In the genomic region with DNA sequence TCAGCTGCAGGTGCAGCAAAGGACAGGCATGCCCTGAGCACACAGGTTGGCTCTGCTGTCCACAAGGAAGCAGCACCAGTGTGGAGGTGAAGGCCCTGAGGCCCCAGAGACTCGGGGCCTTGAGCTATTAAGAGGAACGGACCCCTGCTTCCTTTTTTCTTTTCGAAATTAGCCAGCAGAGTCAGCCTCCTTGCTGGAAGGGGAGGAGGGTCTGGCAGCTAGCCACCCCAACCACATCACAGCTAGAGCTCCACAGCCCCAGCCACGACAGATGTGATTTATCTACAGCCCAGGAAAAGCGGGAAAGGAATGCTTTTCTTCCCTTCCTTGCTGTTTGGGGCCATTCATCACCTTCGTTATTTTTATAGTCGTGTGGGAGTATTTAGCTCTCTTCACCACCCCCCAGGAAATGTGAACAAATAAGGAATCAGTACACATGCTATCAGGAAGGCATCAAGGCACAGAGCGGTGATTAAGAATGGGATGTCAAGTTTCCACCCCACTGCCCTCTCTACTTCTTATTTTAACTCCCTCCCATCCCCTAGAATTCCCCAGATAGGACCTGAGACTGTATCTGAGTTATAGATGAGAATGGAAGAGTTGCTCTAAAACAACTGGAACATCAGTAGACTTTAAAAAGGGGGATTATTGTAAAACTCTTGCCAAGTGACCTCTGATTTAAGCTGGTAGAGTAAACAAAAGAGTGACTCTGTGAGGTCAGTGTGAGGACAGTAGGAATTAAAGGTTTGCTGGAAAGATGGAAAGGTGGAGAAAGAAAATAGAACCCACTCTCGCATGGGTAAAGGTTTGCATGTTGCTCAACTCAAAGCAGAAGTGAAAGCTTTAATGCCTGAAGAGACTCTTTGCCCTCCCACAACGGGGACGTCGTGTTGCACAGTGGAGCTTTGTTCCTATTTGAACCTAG, we compare ENCODE assay signal across 14 cellular contexts.
A peak's percentile ranks its signal among the peaks of the same experiment; 100 is the strongest.
DNase-seq lines count a peak whose midpoint lies in the region; ATAC-seq, FAIRE-seq and TF ChIP-seq lines count a peak whose summit lies in the region.
"Had no signal": no experiment of that assay in that cellular context is flagged by ENCODE, and none has a peak within 500 bp of the region (broad histone marks: within the 10 kb centered on the region; RNA-seq: fewer than 3 reads in every experiment).

No MANE protein-coding gene starts in this region.

- no peak overlapping the region for H3K4me3 Mint-ChIP-seq in chondrocyte (ENCODE audit: unreplicated experiment)
- H3K4me3 Mint-ChIP-seq: naive thymus-derived CD4-positive, alpha-beta T cell; stimulated activated memory B cell treated with anti-CD40 and anti-IgM and Interleukin-4, amounts not matched to agents 10 μg/mL and 1 μg/mL and 100 μg/mL, for 72 hours had no signal

- peak; percentile 60 for ATAC-seq in GM18519 (IDR thresholded peaks at IDR 0.05; ENCODE audit: low FRiP score, unreplicated experiment)
- peak; percentile 72 for ATAC-seq in GM21423 (IDR thresholded peaks at IDR 0.05; ENCODE audit: unreplicated experiment)
- ATAC-seq in HG03139 (IDR thresholded peaks at IDR 0.05; ENCODE audit: unreplicated experiment) = peak; percentile 43
- no peak for ATAC-seq in HG03457 (IDR thresholded peaks at IDR 0.05; ENCODE audit: unreplicated experiment)
- no peak for ATAC-seq in activated naive CD4-positive, alpha-beta T cell treated with anti-CD3 and anti-CD28 coated beads, Interleukin-2, amount 50 U/mL, for 72 hours
- ATAC-seq: naive thymus-derived CD4-positive, alpha-beta T cell; stimulated activated memory B cell treated with anti-CD40 and anti-IgM and Interleukin-4, amounts not matched to agents 10 μg/mL and 1 μg/mL and 100 μg/mL, for 72 hours had no signal

- H3K27me3 Mint-ChIP-seq in chondrocyte (ENCODE audit: low read depth) = no peaks in the 10 kb centered on the region

- DNase-seq in medulla oblongata (ENCODE audit: extremely low spot score) = peak; percentile 45
- no peak for DNase-seq in D721Med (ENCODE audit: insufficient read length, low spot score)
- DNase-seq in chondrocyte (ENCODE audit: low spot score) = no peak
- DNase-seq in activated naive CD4-positive, alpha-beta T cell treated with anti-CD3 and anti-CD28 coated beads, Interleukin-2, amount 50 U/mL, for 72 hours (ENCODE audit: low spot score in 2 of 2) = no peak
- DNase-seq: brain microvascular endothelial cell; DMS79; naive thymus-derived CD4-positive, alpha-beta T cell; OCI-M1 had no signal

- no peak overlapping the region for H3K27ac Mint-ChIP-seq in chondrocyte (ENCODE audit: unreplicated experiment)
- H3K27ac Mint-ChIP-seq in activated naive CD4-positive, alpha-beta T cell treated with anti-CD3 and anti-CD28 coated beads, Interleukin-2, amount 50 U/mL, for 72 hours = no peak overlapping the region
- H3K27ac Mint-ChIP-seq: naive thymus-derived CD4-positive, alpha-beta T cell; stimulated activated memory B cell treated with anti-CD40 and anti-IgM and Interleukin-4, amounts not matched to agents 10 μg/mL and 1 μg/mL and 100 μg/mL, for 72 hours had no signal

- TF ChIP-seq CTCF in D721Med (IDR thresholded peaks at IDR 0.05; ENCODE audit: insufficient read depth, missing control alignments) (no peak), chondrocyte (IDR thresholded peaks at IDR 0.05) (no peak)

- H3K36me3 Mint-ChIP-seq in chondrocyte (ENCODE audit: low read depth) = no peaks in the 10 kb centered on the region
- H3K36me3 Mint-ChIP-seq in activated naive CD4-positive, alpha-beta T cell treated with anti-CD3 and anti-CD28 coated beads, Interleukin-2, amount 50 U/mL, for 72 hours = no peaks in the 10 kb centered on the region
- H3K36me3 Mint-ChIP-seq: stimulated activated memory B cell treated with anti-CD40 and anti-IgM and Interleukin-4, amounts not matched to agents 10 μg/mL and 1 μg/mL and 100 μg/mL, for 72 hours had no signal

- no peak for FAIRE-seq in D721Med (lab: Jason Lieb, UNC)
- FAIRE-seq: endothelial cell of umbilical vein had no signal

- H3K9me3 Mint-ChIP-seq in chondrocyte (ENCODE audit: low read depth) = peaks cover 3% of the 10 kb centered on the region
- H3K9me3 Mint-ChIP-seq in activated naive CD4-positive, alpha-beta T cell treated with anti-CD3 and anti-CD28 coated beads, Interleukin-2, amount 50 U/mL, for 72 hours = peaks cover 0 to 6% of the 10 kb centered on the region in 2 donors
- H3K9me3 Mint-ChIP-seq: stimulated activated memory B cell treated with anti-CD40 and anti-IgM and Interleukin-4, amounts not matched to agents 10 μg/mL and 1 μg/mL and 100 μg/mL, for 72 hours had no signal

- no peaks in the 10 kb centered on the region for H3K4me1 Mint-ChIP-seq in chondrocyte (ENCODE audit: low read depth)

Comparison
In these comparisons a context has a peak if more than half of its experiments do, and no peak if none do; other contexts are left out.
1. ATAC-seq: peak in GM18519 (single experiment), GM21423 (single experiment) and HG03139 (single experiment); none in HG03457 (single experiment) and activated naive CD4-positive, alpha-beta T cell treated with anti-CD3 and anti-CD28 coated beads, Interleukin-2, amount 50 U/mL, for 72 hours (0 of 2).